Comparison of ENCODE assay signal across 35 cellular contexts in the genomic region with DNA sequence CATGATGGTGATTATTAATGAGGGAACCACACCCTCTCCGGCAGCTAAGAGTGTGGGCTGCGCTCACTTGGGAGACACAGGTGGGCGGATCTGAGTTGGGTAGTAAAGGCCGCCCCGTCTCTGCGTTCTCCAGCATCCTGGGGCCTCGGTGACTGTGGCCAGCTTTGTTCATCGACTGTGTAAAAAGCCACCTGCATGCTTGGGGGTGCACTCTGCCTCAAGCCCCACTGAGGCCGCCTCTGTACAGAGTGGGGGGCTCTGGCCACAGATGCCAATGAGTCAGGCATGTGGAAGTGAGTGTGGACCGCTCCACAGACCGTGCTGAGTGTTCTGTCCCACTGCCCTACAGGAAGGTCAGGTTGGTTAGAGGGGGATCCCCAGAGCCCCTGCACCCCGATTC.
"Had no signal": no experiment of that assay in that cellular context is flagged by ENCODE, and none has a peak within 500 bp of the region (broad histone marks: within the 10 kb centered on the region; RNA-seq: fewer than 3 reads in every experiment).

No MANE protein-coding gene starts in this region.

- H3K27ac ChIP-seq: adrenal gland, body of pancreas, brain microvascular endothelial cell, breast epithelium, VCaP had no signal

- H3K4me3 Mint-ChIP-seq: activated B cell treated with CpG ODN at 0.5 μM for 24 hours; activated CD4-positive, alpha-beta memory T cell treated with anti-CD3 and anti-CD28 coated beads for 36 hours; activated CD4-positive, alpha-beta T cell treated with anti-CD3 and anti-CD28 coated beads, Interleukin-2, amount 10 ng/mL, durations not matched to agents 24 days and 14 days; activated CD8-positive, alpha-beta T cell treated with anti-CD3 and anti-CD28 coated beads for 36 hours; activated naive CD4-positive, alpha-beta T cell treated with anti-CD3 and anti-CD28 coated beads for 36 hours; activated naive CD8-positive, alpha-beta T cell treated with anti-CD3 and anti-CD28 coated beads for 36 hours; activated T-cell treated with anti-CD3 and anti-CD28 coated beads, Interleukin-2, amount 50 U/mL, for 4 hours; activated T-cell treated with anti-CD3 and anti-CD28 coated beads, Interleukin-2, amount 50 U/mL, for 72 hours; activated T-helper 1 cell treated with anti-CD3 and anti-CD28 coated beads, Interleukin-12 subunit alpha, Interleukin-12 subunit beta, Interleukin-2, Interleukin-4 antibody, amounts not matched to agents 30 ng/mL and 10 ng/mL and 1 ng/mL, durations not matched to agents 14 hours and 24 hours and 36 hours; activated T-helper 17 cell treated with anti-CD3 and anti-CD28 coated beads, Interleukin-2, amount 50 U/mL, for 72 hours; T-helper 1 cell treated with Interleukin-12 subunit alpha and Interleukin-12 subunit beta and Interleukin-4 antibody, amounts not matched to agents 30 μg/mL and 1 μg/mL, for 36 hours; T-helper 2 cell treated with Interferon-gamma antibody and Interleukin-4, amounts not matched to agents 5 μg/mL and 100 μg/mL, for 36 hours had no signal

- H3K27me3 ChIP-seq: body of pancreas, brain microvascular endothelial cell had no signal

- H3K9me3 Mint-ChIP-seq: activated B cell treated with CpG ODN at 0.5 μM for 24 hours; activated CD4-positive, alpha-beta memory T cell treated with anti-CD3 and anti-CD28 coated beads for 36 hours; activated CD4-positive, alpha-beta T cell treated with anti-CD3 and anti-CD28 coated beads, Interleukin-2, amount 10 ng/mL, durations not matched to agents 24 days and 14 days; activated CD8-positive, alpha-beta T cell treated with anti-CD3 and anti-CD28 coated beads for 36 hours; activated naive CD4-positive, alpha-beta T cell treated with anti-CD3 and anti-CD28 coated beads for 36 hours; activated naive CD4-positive, alpha-beta T cell treated with anti-CD3 and anti-CD28 coated beads, Interleukin-2, amount 50 U/mL, for 72 hours; activated naive CD8-positive, alpha-beta T cell treated with anti-CD3 and anti-CD28 coated beads for 36 hours; activated T-cell treated with anti-CD3 and anti-CD28 coated beads, Interleukin-2, amount 50 U/mL, for 4 hours; activated T-cell treated with anti-CD3 and anti-CD28 coated beads, Interleukin-2, amount 50 U/mL, for 72 hours; activated T-helper 1 cell treated with anti-CD3 and anti-CD28 coated beads, Interleukin-12 subunit alpha, Interleukin-12 subunit beta, Interleukin-2, Interleukin-4 antibody, amounts not matched to agents 30 ng/mL and 10 ng/mL and 1 ng/mL, durations not matched to agents 14 hours and 24 hours and 36 hours; activated T-helper 17 cell treated with anti-CD3 and anti-CD28 coated beads, Interleukin-2, amount 50 U/mL, for 72 hours; T-helper 1 cell treated with Interleukin-12 subunit alpha and Interleukin-12 subunit beta and Interleukin-4 antibody, amounts not matched to agents 30 μg/mL and 1 μg/mL, for 36 hours; T-helper 2 cell treated with Interferon-gamma antibody and Interleukin-4, amounts not matched to agents 5 μg/mL and 100 μg/mL, for 36 hours had no signal

- H3K4me1 ChIP-seq: adrenal gland, body of pancreas, breast epithelium had no signal

- H3K27ac Mint-ChIP-seq: activated B cell treated with CpG ODN at 0.5 μM for 24 hours; activated CD4-positive, alpha-beta memory T cell treated with anti-CD3 and anti-CD28 coated beads for 36 hours; activated CD4-positive, alpha-beta T cell treated with anti-CD3 and anti-CD28 coated beads, Interleukin-2, amount 10 ng/mL, durations not matched to agents 24 days and 14 days; activated CD8-positive, alpha-beta T cell treated with anti-CD3 and anti-CD28 coated beads for 36 hours; activated naive CD4-positive, alpha-beta T cell treated with anti-CD3 and anti-CD28 coated beads for 36 hours; activated naive CD4-positive, alpha-beta T cell treated with anti-CD3 and anti-CD28 coated beads, Interleukin-2, amount 50 U/mL, for 72 hours; activated naive CD8-positive, alpha-beta T cell treated with anti-CD3 and anti-CD28 coated beads for 36 hours; activated T-cell treated with anti-CD3 and anti-CD28 coated beads, Interleukin-2, amount 50 U/mL, for 72 hours; activated T-helper 1 cell treated with anti-CD3 and anti-CD28 coated beads, Interleukin-12 subunit alpha, Interleukin-12 subunit beta, Interleukin-2, Interleukin-4 antibody, amounts not matched to agents 30 ng/mL and 10 ng/mL and 1 ng/mL, durations not matched to agents 14 hours and 24 hours and 36 hours; activated T-helper 17 cell treated with anti-CD3 and anti-CD28 coated beads, Interleukin-2, amount 50 U/mL, for 72 hours; T-helper 1 cell treated with Interleukin-12 subunit alpha and Interleukin-12 subunit beta and Interleukin-4 antibody, amounts not matched to agents 30 μg/mL and 1 μg/mL, for 36 hours; T-helper 2 cell treated with Interferon-gamma antibody and Interleukin-4, amounts not matched to agents 5 μg/mL and 100 μg/mL, for 36 hours had no signal

- H3K27me3 Mint-ChIP-seq: activated CD4-positive, alpha-beta T cell treated with anti-CD3 and anti-CD28 coated beads, Interleukin-2, amount 10 ng/mL, durations not matched to agents 24 days and 14 days had no signal

- H3K4me1 Mint-ChIP-seq: activated B cell treated with CpG ODN at 0.5 μM for 24 hours; activated CD4-positive, alpha-beta T cell treated with anti-CD3 and anti-CD28 coated beads, Interleukin-2, amount 10 ng/mL, durations not matched to agents 24 days and 14 days; activated naive CD8-positive, alpha-beta T cell treated with anti-CD3 and anti-CD28 coated beads for 36 hours; activated T-helper 17 cell treated with anti-CD3 and anti-CD28 coated beads, Interleukin-2, amount 50 U/mL, for 72 hours had no signal

- H3K36me3 Mint-ChIP-seq: activated CD4-positive, alpha-beta memory T cell treated with anti-CD3 and anti-CD28 coated beads for 36 hours; activated naive CD4-positive, alpha-beta T cell treated with anti-CD3 and anti-CD28 coated beads, Interleukin-2, amount 50 U/mL, for 72 hours; activated naive CD8-positive, alpha-beta T cell treated with anti-CD3 and anti-CD28 coated beads for 36 hours had no signal

- DNase-seq: activated B cell treated with CpG ODN at 0.5 μM for 24 hours; activated CD4-positive, alpha-beta memory T cell treated with anti-CD3 and anti-CD28 coated beads for 36 hours; activated CD4-positive, alpha-beta T cell treated with anti-CD3 and anti-CD28 coated beads for 4 hours; activated CD4-positive, alpha-beta T cell treated with anti-CD3 and anti-CD28 coated beads, Interleukin-2, amount 10 ng/mL, durations not matched to agents 24 days and 14 days; activated CD4-positive, alpha-beta T cell treated with anti-CD3 and anti-CD28 coated beads, Interleukin-2, amount 50 U/mL, for 1 hour; activated CD4-positive, alpha-beta T cell treated with anti-CD3 and anti-CD28 coated beads, Interleukin-2, amount 50 U/mL, for 4 hours; activated CD4-positive, CD25-positive, alpha-beta regulatory T cell treated with anti-CD3 and anti-CD28 coated beads, Interleukin-2, amount 50 U/mL, for 72 hours; activated CD8-positive, alpha-beta memory T cell treated with anti-CD3 and anti-CD28 coated beads, Interleukin-2, amount 50 U/mL, for 4 hours; activated CD8-positive, alpha-beta T cell treated with anti-CD3 and anti-CD28 coated beads for 36 hours; activated effector memory CD4-positive, alpha-beta T cell treated with anti-CD3 and anti-CD28 coated beads, Interleukin-2, amount 50 U/mL, for 16 hours; activated gamma-delta T cell treated with Interleukin-2 at 50 U/mL for 16 hours; activated naive CD4-positive, alpha-beta T cell; activated naive CD4-positive, alpha-beta T cell treated with anti-CD3 and anti-CD28 coated beads for 36 hours; activated naive CD4-positive, alpha-beta T cell treated with anti-CD3 and anti-CD28 coated beads, Interleukin-2, amount 50 U/mL, for 16 hours; activated naive CD8-positive, alpha-beta T cell treated with anti-CD3 and anti-CD28 coated beads for 36 hours; activated T-cell treated with anti-CD3 and anti-CD28 coated beads for 4 hours; activated T-cell treated with anti-CD3 and anti-CD28 coated beads, Interleukin-2, amount 50 U/mL, for 1 hour; activated T-cell treated with anti-CD3 and anti-CD28 coated beads, Interleukin-2, amount 50 U/mL, for 4 hours; activated T-cell treated with anti-CD3 and anti-CD28 coated beads, Interleukin-2, amount 50 U/mL, for 72 hours; adrenal gland; amniotic stem cell; aorta; body of pancreas; brain microvascular endothelial cell; central memory CD4-positive, alpha-beta T cell; T-helper 1 cell; T-helper 2 cell; T-helper 9 cell had no signal

- H3K4me3 ChIP-seq: adrenal gland, body of pancreas, breast epithelium had no signal

- H3K36me3 ChIP-seq: adrenal gland, brain microvascular endothelial cell, breast epithelium had no signal

- H3K9me3 ChIP-seq: adrenal gland, body of pancreas, breast epithelium had no signal

- ATAC-seq: activated CD8-positive, alpha-beta T cell treated with anti-CD3 and anti-CD28 coated beads for 36 hours; activated naive CD4-positive, alpha-beta T cell treated with anti-CD3 and anti-CD28 coated beads, Interleukin-2, amount 50 U/mL, for 72 hours; activated T-cell treated with anti-CD3 and anti-CD28 coated beads, Interleukin-2, amount 50 U/mL, for 4 hours; activated T-cell treated with anti-CD3 and anti-CD28 coated beads, Interleukin-2, amount 50 U/mL, for 72 hours; activated T-helper 17 cell treated with anti-CD3 and anti-CD28 coated beads, Interleukin-2, amount 50 U/mL, for 72 hours; body of pancreas had no signal
